In the genomic region with DNA sequence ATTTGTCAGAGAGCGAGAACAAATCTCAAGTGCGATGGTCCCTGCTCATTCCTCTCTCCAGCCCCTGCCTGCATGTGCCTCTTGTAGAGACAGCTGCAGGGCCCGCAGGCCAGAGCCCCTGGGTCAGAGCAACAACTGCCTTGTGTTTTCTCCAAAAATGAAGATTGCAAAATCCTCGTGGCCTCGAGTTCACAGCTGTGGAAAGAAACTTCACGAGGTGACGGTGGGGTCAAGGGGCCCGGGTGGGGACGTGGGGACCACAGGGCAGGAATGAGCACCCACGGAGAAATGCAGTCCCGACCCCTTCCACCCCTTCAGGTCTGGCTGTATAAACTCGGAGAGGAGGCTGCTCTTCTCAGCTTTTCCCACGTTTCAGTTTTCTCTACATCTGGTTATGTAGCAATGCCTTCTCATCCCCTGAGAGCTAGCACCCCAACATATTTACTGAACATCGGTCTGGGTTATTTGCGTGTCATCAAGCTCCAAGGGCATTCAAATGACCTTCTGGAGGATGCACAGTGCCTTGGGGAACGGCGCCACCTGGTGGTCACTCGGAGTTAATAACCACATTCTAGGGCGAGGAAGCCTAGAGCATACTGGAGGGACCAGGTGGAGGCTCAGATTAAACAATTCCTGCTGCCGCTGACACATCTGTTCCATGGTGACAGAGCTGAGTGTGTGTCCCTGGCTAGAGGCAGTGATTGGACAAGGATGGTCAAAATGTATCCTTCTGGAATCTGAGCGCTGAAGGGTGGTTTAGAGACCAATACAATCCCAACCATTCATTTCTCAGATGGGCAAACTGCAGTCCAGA, we compare ENCODE assay signal across 8 cellular contexts.
DNase-seq lines count a peak whose midpoint lies in the region; ATAC-seq and TF ChIP-seq lines count a peak whose summit lies in the region.

No MANE protein-coding gene starts in this region.

- no peak overlapping the region for H3K27ac ChIP-seq in AG04450 (ENCODE audit: low read depth, low read length)

- no peak overlapping the region for H3K4me3 ChIP-seq in AG04450 (ENCODE audit: low read depth, low read length)
- no peak overlapping the region for H3K4me3 ChIP-seq in kidney epithelial cell (ENCODE audit: low read depth, low read length)

- peak; percentile 43 for DNase-seq in AG04450 (ENCODE audit: low read depth, low spot score)
- DNase-seq in NCI-H2196 (lab: John Stamatoyannopoulos, UW; ENCODE audit: unreplicated experiment) = peak; percentile 48
- peak; percentile 72 for DNase-seq in activated B cell treated with CpG ODN at 0.5 μM for 24 hours
- peak; percentile 31 to 33 for DNase-seq in central memory CD8-positive, alpha-beta T cell (ENCODE audit: low spot score in 2 of 2)
- no peak for DNase-seq in kidney epithelial cell (ENCODE audit: low read depth)
- DNase-seq in stimulated activated CD4-positive, alpha-beta T cell treated with anti-CD3 and anti-CD28 coated beads, Interleukin-2, amount 100 ng/mL, for 4 hours (ENCODE audit: low read depth) = peak; percentile 30

- TF ChIP-seq CTCF in AG04450 (IDR thresholded peaks at IDR 0.05; ENCODE audit: low read depth, low read length) = peak; percentile 85
- no peak for TF ChIP-seq CTCF in activated B cell treated with CpG ODN at 0.5 μM for 24 hours (IDR thresholded peaks at IDR 0.05)
- peak; percentile 80 for TF ChIP-seq CTCF in kidney epithelial cell (IDR thresholded peaks at IDR 0.05; ENCODE audit: insufficient read depth, low read length, poor library complexity, severe bottlenecking)

- ATAC-seq in GM18519 (IDR thresholded peaks at IDR 0.05; ENCODE audit: low FRiP score, unreplicated experiment) (peak; percentile 91), HG03039 (IDR thresholded peaks at IDR 0.05; ENCODE audit: unreplicated experiment) (peak; percentile 94), activated B cell treated with CpG ODN at 0.5 μM for 24 hours (ENCODE audit: low read depth) (peak; percentile 98)
- ATAC-seq in central memory CD8-positive, alpha-beta T cell (replicated peaks; ENCODE audit: extremely low read depth, poor library complexity, severe bottlenecking) = peak; percentile 67

- H3K4me1 Mint-ChIP-seq in activated B cell treated with CpG ODN at 0.5 μM for 24 hours = peaks cover 4% of the 10 kb centered on the region
- H3K4me1 Mint-ChIP-seq in central memory CD8-positive, alpha-beta T cell = no peaks in the 10 kb centered on the region

- H3K36me3 Mint-ChIP-seq in activated B cell treated with CpG ODN at 0.5 μM for 24 hours (ENCODE audit: low read depth) = no peaks in the 10 kb centered on the region
- H3K36me3 Mint-ChIP-seq in central memory CD8-positive, alpha-beta T cell (ENCODE audit: insufficient read depth) = no peaks in the 10 kb centered on the region

- H3K9me3 Mint-ChIP-seq in activated B cell treated with CpG ODN at 0.5 μM for 24 hours = no peaks in the 10 kb centered on the region
- no peaks in the 10 kb centered on the region for H3K9me3 Mint-ChIP-seq in central memory CD8-positive, alpha-beta T cell

- H3K4me3 Mint-ChIP-seq in activated B cell treated with CpG ODN at 0.5 μM for 24 hours = no peak overlapping the region
- H3K4me3 Mint-ChIP-seq in central memory CD8-positive, alpha-beta T cell = no peak overlapping the region

- intact Hi-C loops in activated B cell treated with CpG ODN at 0.5 μM for 24 hours (cut with micrococcal nuclease) = loop anchor here (1.0 to 2.0 kb wide), 6 partner anchors 44 to 818 kb away; no protein-coding TSS in a partner anchor

- no peaks in the 10 kb centered on the region for H3K9me3 ChIP-seq in AG04450 (ENCODE audit: control insufficient read depth, insufficient read depth, low read length)

- peak overlapping the region; percentile 16 for H3K27ac Mint-ChIP-seq in activated B cell treated with CpG ODN at 0.5 μM for 24 hours
- no peak overlapping the region for H3K27ac Mint-ChIP-seq in central memory CD8-positive, alpha-beta T cell (ENCODE audit: low read depth)

- CTCF ChIA-PET in AG04450 (lab: Charles Lee) (interaction anchor here (0.6 to 2.9 kb wide), 34 partner anchors 9 to 1127 kb away, joined by 3 to 37 read pairs (median 4); a partner anchor contains a TSS), activated B cell treated with CpG ODN at 0.5 μM for 24 hours (lab: Charles Lee) (interaction anchor here (0.5 to 7.4 kb wide), 42 partner anchors 11 to 1127 kb away, joined by 3 to 129 read pairs (median 6); no protein-coding TSS in a partner anchor)

- H3K27me3 Mint-ChIP-seq in activated B cell treated with CpG ODN at 0.5 μM for 24 hours = no peaks in the 10 kb centered on the region
- H3K27me3 Mint-ChIP-seq in central memory CD8-positive, alpha-beta T cell = no peaks in the 10 kb centered on the region

- no peaks in the 10 kb centered on the region for H3K36me3 ChIP-seq in kidney epithelial cell (ENCODE audit: control insufficient read depth, insufficient read depth, low read length)

- H3K27me3 ChIP-seq in AG04450 (ENCODE audit: control insufficient read depth, insufficient read depth, low read length) = no peaks in the 10 kb centered on the region
- no peaks in the 10 kb centered on the region for H3K27me3 ChIP-seq in kidney epithelial cell (ENCODE audit: control insufficient read depth, insufficient read depth, low read length)

- POLR2A ChIA-PET in AG04450 (lab: Yijun Ruan, JAX) = no interaction called here
- POLR2A ChIA-PET in activated B cell treated with CpG ODN at 0.5 μM for 24 hours (lab: Charles Lee) = interaction anchor here (0.5 to 1.4 kb wide), 4 partner anchors 16 to 144 kb away, joined by 3 to 4 read pairs (median 4); no protein-coding TSS in a partner anchor
